Comparison of ENCODE assay signal across 27 cellular contexts in genomic region chr2:25651066-25651465, GRCh38. TPM values are rescaled to one million over a fixed set of nuclear protein-coding genes. Genes with fewer than 3 reads are reported as not detected.
DNase-seq lines count a peak whose midpoint lies in the region; ATAC-seq, FAIRE-seq and TF ChIP-seq lines count a peak whose summit lies in the region.
"Had no signal": no experiment of that assay in that cellular context is flagged by ENCODE, and none has a peak within 500 bp of the region (broad histone marks: within the 10 kb centered on the region; RNA-seq: fewer than 3 reads in every experiment).

No MANE protein-coding gene starts in this region.

- H3F3A ChIP-seq in GM23248 (ENCODE audit: insufficient read depth), result no peaks in the 10 kb centered on the region

- FAIRE-seq in astrocyte (lab: Jason Lieb, UNC), result no peak
- FAIRE-seq: GM19239, TTC549 had no signal

- H3K9ac ChIP-seq in GM23248 (no peak overlapping the region), astrocyte (ENCODE audit: low read length) (no peak overlapping the region)

- no peak overlapping the region for H3K27ac Mint-ChIP-seq in astrocyte (ENCODE audit: unreplicated experiment)
- no peak overlapping the region for H3K27ac Mint-ChIP-seq in naive thymus-derived CD8-positive, alpha-beta T cell
- H3K27ac Mint-ChIP-seq: activated CD8-positive, alpha-beta T cell treated with anti-CD3 and anti-CD28 coated beads, Interleukin-2, amount 10 ng/mL, durations not matched to agents 7 days and 5 days; natural killer cell treated with Interleukin-12 subunit alpha and Interleukin-12 subunit beta and Interleukin-15 and Interleukin-18, amount 100 ng/mL, for 72 hours; T-cell had no signal

- H3K27me3 ChIP-seq in GM23248 (replicated peaks; ENCODE audit: insufficient read depth) (no peaks in the 10 kb centered on the region), astrocyte (ENCODE audit: insufficient read depth, low read length) (no peaks in the 10 kb centered on the region), neutrophil (no peaks in the 10 kb centered on the region)
- H3K27me3 ChIP-seq: adrenal gland, heart left ventricle, left lung had no signal

- POLR2A ChIA-PET in naive thymus-derived CD8-positive, alpha-beta T cell (lab: Charles Lee), result no interaction called here

- in situ Hi-C loops in GM23248 (cut with MboI), result no loop called here

- TF ChIP-seq CTCF in astrocyte (IDR thresholded peaks at IDR 0.05; ENCODE audit: insufficient read depth, low read depth, low read length), result no peak
- TF ChIP-seq CTCF in neutrophil (IDR thresholded peaks at IDR 0.05), result no peak

- H3K4me3 Mint-ChIP-seq in astrocyte (ENCODE audit: unreplicated experiment), result no peak overlapping the region
- H3K4me3 Mint-ChIP-seq in naive thymus-derived CD8-positive, alpha-beta T cell, result no peak overlapping the region
- H3K4me3 Mint-ChIP-seq: activated CD8-positive, alpha-beta T cell treated with anti-CD3 and anti-CD28 coated beads, Interleukin-2, amount 10 ng/mL, durations not matched to agents 7 days and 5 days; natural killer cell treated with Interleukin-12 subunit alpha and Interleukin-12 subunit beta and Interleukin-15 and Interleukin-18, amount 100 ng/mL, for 72 hours; T-cell had no signal

- no peaks in the 10 kb centered on the region for H3K9me2 ChIP-seq in GM23248 (ENCODE audit: insufficient read depth)

- no peak for ATAC-seq in naive thymus-derived CD8-positive, alpha-beta T cell
- ATAC-seq: activated CD8-positive, alpha-beta T cell treated with anti-CD3 and anti-CD28 coated beads, Interleukin-2, amount 10 ng/mL, durations not matched to agents 7 days and 5 days; natural killer cell treated with Interleukin-12 subunit alpha and Interleukin-12 subunit beta and Interleukin-15 and Interleukin-18, amount 100 ng/mL, for 72 hours; T-cell had no signal

- H3K4me3 ChIP-seq in GM23248 (no peak overlapping the region), astrocyte (ENCODE audit: insufficient read depth, low read depth, low read length) (no peak overlapping the region), neutrophil (ENCODE audit: low read depth in 1 of 2, low read length in 1 of 2) (no peak overlapping the region)
- H3K4me3 ChIP-seq: adrenal gland, heart left ventricle, left lung had no signal

- H2AFZ ChIP-seq in GM23248 (no peak overlapping the region), astrocyte (ENCODE audit: low read depth, low read length) (no peak overlapping the region)

- 65 to 67% methylated on average over 2 of the region's 2 CpGs for WGBS in GM23248 (ENCODE audit: low coverage in 1 of 2, low lambda C conversion rate in 2 of 2, missing lambda C conversion rate in 2 of 2), 2 experiments

- H3K4me1 ChIP-seq in GM23248 (ENCODE audit: insufficient read depth) (peaks cover 5% of the 10 kb centered on the region; the same call in 1 of the 2 replicates), astrocyte (ENCODE audit: insufficient read depth, low read length) (no peaks in the 10 kb centered on the region), neutrophil (ENCODE audit: control insufficient read depth in 1 of 2, insufficient read depth in 1 of 2, low read depth in 1 of 2, low read length in 1 of 2) (peaks cover 23 to 29% of the 10 kb centered on the region in 2 experiments)

- H3K9me3 ChIP-seq in GM23248 (ENCODE audit: low read depth), result no peaks in the 10 kb centered on the region
- no peaks in the 10 kb centered on the region for H3K9me3 ChIP-seq in astrocyte (ENCODE audit: insufficient read depth, low read depth, low read length)
- no peaks in the 10 kb centered on the region for H3K9me3 ChIP-seq in neutrophil
- H3K9me3 ChIP-seq: adrenal gland, heart left ventricle, left lung had no signal

- H3K27me3 Mint-ChIP-seq in astrocyte (ENCODE audit: low read depth, unreplicated experiment), result peaks cover 4% of the 10 kb centered on the region
- no peaks in the 10 kb centered on the region for H3K27me3 Mint-ChIP-seq in naive thymus-derived CD8-positive, alpha-beta T cell
- H3K27me3 Mint-ChIP-seq: natural killer cell treated with Interleukin-12 subunit alpha and Interleukin-12 subunit beta and Interleukin-15 and Interleukin-18, amount 100 ng/mL, for 72 hours; T-cell had no signal

- H3K36me3 ChIP-seq in GM23248 (ENCODE audit: low read depth) (no peaks in the 10 kb centered on the region), astrocyte (ENCODE audit: insufficient read depth, low read length) (no peaks in the 10 kb centered on the region), neutrophil (no peaks in the 10 kb centered on the region)
- H3K36me3 ChIP-seq: adrenal gland, heart left ventricle had no signal

- peaks cover 2% of the 10 kb centered on the region for H3K36me3 Mint-ChIP-seq in astrocyte (ENCODE audit: low read depth, unreplicated experiment)
- peaks cover 0 to 43% (median 27%) of the 10 kb centered on the region in 3 donors for H3K36me3 Mint-ChIP-seq in naive thymus-derived CD8-positive, alpha-beta T cell

- DNase-seq in GM23248 (peak; percentile 58), astrocyte (ENCODE audit: low read depth) (peak; percentile 51), fibroblast of gingiva (ENCODE audit: low read depth) (peak; percentile 31), T-helper 2 cell (no peak), NCI-H82 treated with DMSO at 0.1 percent for 48 hours (lab: John Stamatoyannopoulos, UW; ENCODE audit: unreplicated experiment) (no peak)
- DNase-seq in naive thymus-derived CD8-positive, alpha-beta T cell, result no peak
- no peak for DNase-seq in stimulated activated CD4-positive, alpha-beta T cell treated with anti-CD3 and anti-CD28 coated beads, Interleukin-2, amount 100 ng/mL, for 48 hours
- DNase-seq: activated CD4-positive, CD25-positive, alpha-beta regulatory T cell treated with anti-CD3 and anti-CD28 coated beads, Interleukin-2, amount 50 U/mL, for 72 hours; activated CD8-positive, alpha-beta T cell treated with anti-CD3 and anti-CD28 coated beads, Interleukin-2, amount 10 ng/mL, durations not matched to agents 7 days and 5 days; activated T-cell treated with anti-CD3 and anti-CD28 coated beads, Interleukin-2, amount 50 U/mL, for 1 hour; central memory CD4-positive, alpha-beta T cell; GF-D8; heart left ventricle; left lung; midbrain; NCI-H1105; NCI-H2029 treated with DMSO at 0.1 percent for 48 hours; NCI-H345; NCI-H82; OCI-M1; SIG-M5; T-cell had no signal

- H3K27ac ChIP-seq in GM23248 (no peak overlapping the region), astrocyte (ENCODE audit: low read depth, low read length) (no peak overlapping the region), neutrophil (peak overlapping the region; percentile 80)

- H4K20me1 ChIP-seq in GM23248 (ENCODE audit: insufficient read depth) (no peaks in the 10 kb centered on the region), astrocyte (ENCODE audit: insufficient read depth, low read length) (no peaks in the 10 kb centered on the region)

- H3K79me2 ChIP-seq in GM23248 (ENCODE audit: insufficient read depth), result no peaks in the 10 kb centered on the region
- H3K79me2 ChIP-seq in astrocyte (ENCODE audit: insufficient read depth, low read length), result no peaks in the 10 kb centered on the region

- no peaks in the 10 kb centered on the region for H3K9me3 Mint-ChIP-seq in astrocyte (ENCODE audit: unreplicated experiment)
- H3K9me3 Mint-ChIP-seq in naive thymus-derived CD8-positive, alpha-beta T cell, result no peaks in the 10 kb centered on the region
- H3K9me3 Mint-ChIP-seq: natural killer cell treated with Interleukin-12 subunit alpha and Interleukin-12 subunit beta and Interleukin-15 and Interleukin-18, amount 100 ng/mL, for 72 hours; T-cell had no signal

- H3K4me1 Mint-ChIP-seq in astrocyte (ENCODE audit: low read depth, unreplicated experiment), result no peaks in the 10 kb centered on the region
- peaks cover 2 to 17% (median 12%) of the 10 kb centered on the region in 4 donors for H3K4me1 Mint-ChIP-seq in naive thymus-derived CD8-positive, alpha-beta T cell

- no peak overlapping the region for H3K4me2 ChIP-seq in GM23248 (ENCODE audit: unreplicated experiment)
- no peak overlapping the region for H3K4me2 ChIP-seq in astrocyte (ENCODE audit: low read length)

RNA-seq across cellular contexts. Expression of gene DTNB, which starts 22.3 kb away (rescaled TPM):
- total RNA-seq in GM23248 (2014; rRNA removed; shearing (Covaris generic)), result 1.1 and 1.4 TPM in 2 replicates
- 4.0 and 4.1 TPM in 2 replicates for polyA plus RNA-seq in GM23248 (2016; fragmentation: Nextera tagmentation; extraction: Ambion mirVana)
- 5.1 and 5.9 TPM in 2 replicates for total RNA-seq in astrocyte
- 10 to 100 TPM; 31.5 to 41.5 TPM for total RNA-seq in naive thymus-derived CD8-positive, alpha-beta T cell
- polyA plus RNA-seq in naive thymus-derived CD8-positive, alpha-beta T cell, result 10 to 100 TPM; 16.3 to 18.4 (median 17.7) TPM

Comparison
In these comparisons a context has a peak if more than half of its experiments do, and no peak if none do; other contexts are left out.
1. DNase-seq: peak in GM23248 (single experiment), astrocyte (single experiment) and fibroblast of gingiva (single experiment); none in T-helper 2 cell (0 of 5), naive thymus-derived CD8-positive, alpha-beta T cell (0 of 10), stimulated activated CD4-positive, alpha-beta T cell treated with anti-CD3 and anti-CD28 coated beads, Interleukin-2, amount 100 ng/mL, for 48 hours (0 of 2) and NCI-H82 treated with DMSO at 0.1 percent for 48 hours (single experiment).